ENCODE assay signal across 8 cellular contexts in the genomic region with DNA sequence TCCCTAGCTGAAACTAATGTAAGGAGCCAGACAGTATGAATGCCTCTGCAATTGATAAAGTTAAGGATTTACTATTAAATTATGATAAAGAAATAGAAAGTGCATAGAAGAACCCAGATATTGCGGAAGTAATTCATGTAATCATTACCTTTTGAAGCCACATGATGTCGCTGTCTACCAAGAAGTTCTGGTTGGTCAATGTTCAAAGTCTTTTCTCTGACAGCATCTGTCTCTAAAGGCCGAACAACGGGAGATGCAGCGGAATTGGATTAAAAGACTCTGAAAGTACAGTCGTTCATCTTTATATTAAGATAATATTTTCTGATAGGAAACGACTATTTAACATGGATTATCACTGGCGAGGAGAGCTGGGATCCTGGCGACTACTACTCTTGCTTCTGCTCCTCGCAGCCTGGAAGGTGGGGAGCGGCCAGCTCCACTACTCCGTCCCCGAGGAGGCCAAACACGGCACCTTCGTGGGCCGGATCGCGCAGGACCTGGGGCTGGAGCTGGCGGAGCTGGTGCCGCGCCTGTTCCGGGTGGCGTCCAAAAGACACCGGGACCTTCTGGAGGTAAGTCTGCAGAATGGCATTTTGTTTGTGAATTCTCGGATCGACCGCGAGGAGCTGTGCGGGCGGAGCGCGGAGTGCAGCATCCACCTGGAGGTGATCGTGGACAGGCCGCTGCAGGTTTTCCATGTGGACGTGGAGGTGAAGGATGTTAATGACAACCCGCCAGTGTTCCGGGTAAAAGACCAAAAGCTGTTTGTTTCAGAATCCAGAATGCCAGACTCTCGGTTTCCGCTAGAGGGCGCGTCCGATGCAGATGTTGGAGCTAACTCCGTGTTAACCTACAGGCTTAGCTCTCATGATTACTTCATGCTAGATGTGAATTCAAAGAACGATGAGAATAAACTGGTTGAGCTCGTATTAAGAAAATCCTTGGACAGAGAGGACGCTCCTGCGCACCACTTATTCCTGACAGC. TPM values are rescaled to one million over a fixed set of nuclear protein-coding genes. Genes with fewer than 3 reads are reported as not detected.
A peak's percentile ranks its signal among the peaks of the same experiment; 100 is the strongest.
DNase-seq lines count a peak whose midpoint lies in the region; TF ChIP-seq lines count a peak whose summit lies in the region.

A gene with protein sequence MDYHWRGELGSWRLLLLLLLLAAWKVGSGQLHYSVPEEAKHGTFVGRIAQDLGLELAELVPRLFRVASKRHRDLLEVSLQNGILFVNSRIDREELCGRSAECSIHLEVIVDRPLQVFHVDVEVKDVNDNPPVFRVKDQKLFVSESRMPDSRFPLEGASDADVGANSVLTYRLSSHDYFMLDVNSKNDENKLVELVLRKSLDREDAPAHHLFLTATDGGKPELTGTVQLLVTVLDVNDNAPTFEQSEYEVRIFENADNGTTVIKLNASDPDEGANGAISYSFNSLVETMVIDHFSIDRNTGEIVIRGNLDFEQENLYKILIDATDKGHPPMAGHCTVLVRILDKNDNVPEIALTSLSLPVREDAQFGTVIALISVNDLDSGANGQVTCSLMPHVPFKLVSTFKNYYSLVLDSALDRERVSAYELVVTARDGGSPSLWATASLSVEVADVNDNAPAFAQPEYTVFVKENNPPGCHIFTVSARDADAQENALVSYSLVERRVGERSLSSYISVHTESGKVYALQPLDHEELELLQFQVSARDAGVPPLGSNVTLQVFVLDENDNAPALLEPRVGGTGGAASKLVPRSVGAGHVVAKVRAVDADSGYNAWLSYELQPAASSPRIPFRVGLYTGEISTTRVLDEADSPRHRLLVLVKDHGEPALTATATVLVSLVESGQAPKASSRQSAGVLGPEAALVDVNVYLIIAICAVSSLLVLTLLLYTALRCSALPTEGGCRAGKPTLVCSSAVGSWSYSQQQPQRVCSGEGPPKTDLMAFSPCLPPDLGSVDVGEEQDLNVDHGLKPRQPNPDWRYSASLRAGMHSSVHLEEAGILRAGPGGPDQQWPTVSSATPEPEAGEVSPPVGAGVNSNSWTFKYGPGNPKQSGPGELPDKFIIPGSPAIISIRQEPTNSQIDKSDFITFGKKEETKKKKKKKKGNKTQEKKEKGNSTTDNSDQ (plus strand): TSS at position 210 of the 985 bp plus-strand sequence. CDS start 135 bp downstream, at position 345.

- no peaks in the 10 kb centered on the region for H3K36me3 ChIP-seq in BE2C

- H3K27me3 ChIP-seq in BE2C, result no peaks in the 10 kb centered on the region

- TF ChIP-seq CTCF in BE2C (IDR thresholded peaks at IDR 0.05; ENCODE audit: low read depth, low read length) (peak; percentile 91), HFF-Myc (IDR thresholded peaks at IDR 0.05; ENCODE audit: low read depth, low read length, missing control alignments) (peak; percentile 60)

- no peaks in the 10 kb centered on the region for H3K9me3 ChIP-seq in BE2C

- H3K4me3 ChIP-seq in BE2C (ENCODE audit: low read depth, low read length) (peak within 1 kb of the TSS; percentile 69), HFF-Myc (replicated peaks; ENCODE audit: low read depth, low read length) (no peak within 1 kb of the TSS)

- H3K4me1 ChIP-seq in BE2C, result no peaks in the 10 kb centered on the region

- DNase-seq in BE2C (peak; percentile 82), HFF-Myc (ENCODE audit: extremely low read depth, low read depth) (no peak), RPMI8226 (peak; percentile 18), hepatic stellate cell (ENCODE audit: low spot score) (peak; percentile 21), DMS79 treated with DMSO at 0.1 percent for 48 hours (lab: John Stamatoyannopoulos, UW) (no peak), dedifferentiated amniotic fluid mesenchymal stem cell (ENCODE audit: extremely low spot score) (no peak)
- no peak for DNase-seq in activated CD4-positive, CD25-positive, alpha-beta regulatory T cell (lab: John Stamatoyannopoulos, UW)
- no peak for DNase-seq in stimulated activated CD4-positive, alpha-beta T cell treated with anti-CD3 and anti-CD28 coated beads, Interleukin-12 subunit alpha, Interleukin-12 subunit beta, amount 100 ng/mL, for 4 hours

RNA-seq across cellular contexts. Expression of the gene that starts here (rescaled TPM):
- polyA plus RNA-seq in BE2C (2012; ENCODE audit: insufficient read depth, insufficient read length, low read depth), result 1.6 TPM

Comparison
In these comparisons a context has a peak if more than half of its experiments do, and no peak if none do; other contexts are left out.
1. DNase-seq: peak in BE2C (single experiment), RPMI8226 (single experiment) and hepatic stellate cell (single experiment); none in HFF-Myc (single experiment), activated CD4-positive, CD25-positive, alpha-beta regulatory T cell (0 of 4), DMS79 treated with DMSO at 0.1 percent for 48 hours (single experiment), stimulated activated CD4-positive, alpha-beta T cell treated with anti-CD3 and anti-CD28 coated beads, Interleukin-12 subunit alpha, Interleukin-12 subunit beta, amount 100 ng/mL, for 4 hours (single experiment) and dedifferentiated amniotic fluid mesenchymal stem cell (single experiment).